3 cellular contexts compared by ENCODE assay signal in the genomic region with DNA sequence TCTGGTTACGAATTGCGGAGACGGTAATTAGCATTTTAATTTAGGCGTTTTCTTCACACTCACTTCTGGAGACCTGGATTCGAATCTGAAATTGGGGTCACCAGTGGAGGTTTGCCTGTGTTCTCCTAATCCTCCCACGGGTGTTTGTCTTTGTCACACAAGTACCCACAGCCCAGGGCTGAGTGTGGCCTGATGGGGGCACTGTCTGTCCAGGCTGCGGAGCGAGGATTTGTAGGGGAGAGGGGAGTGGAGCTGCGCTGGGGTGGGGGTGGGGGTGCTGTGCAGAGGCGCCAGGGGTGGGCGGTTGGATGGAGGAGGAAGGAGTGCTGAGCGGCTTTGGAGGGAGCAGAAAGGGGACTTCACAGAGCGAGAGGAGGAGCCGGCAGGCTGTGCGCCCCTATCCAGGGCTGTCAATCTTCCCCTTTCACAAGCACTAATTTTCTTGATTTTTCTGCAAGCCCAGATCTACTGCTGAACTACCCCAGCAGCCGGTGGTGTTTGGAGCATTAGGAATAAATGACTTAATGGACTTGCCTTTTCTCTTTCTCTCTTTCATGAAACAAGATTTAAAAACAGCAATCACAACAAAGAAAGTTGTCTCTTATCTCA.
A peak's percentile ranks its signal among the peaks of the same experiment; 100 is the strongest.
TF ChIP-seq lines count a peak whose summit lies in the region.

No MANE protein-coding gene starts in this region.

TF ChIP-seq in IMR-90, 13 proteins besides CTCF, POLR2A, EP300 and RAD21:
- no peak for TF ChIP-seq MAZ (IDR thresholded peaks at IDR 0.05; ENCODE audit: borderline replicate concordance, low read depth, low read length)
- no peak for TF ChIP-seq NFE2L2 (IDR thresholded peaks at IDR 0.05; ENCODE audit: low read depth, low read length)
- TF ChIP-seq SMC3 (IDR thresholded peaks at IDR 0.05; ENCODE audit: low read depth, low read length), result no peak
- no peak for TF ChIP-seq MXI1 (IDR thresholded peaks at IDR 0.05; ENCODE audit: borderline replicate concordance, low read depth, low read length)

TF ChIP-seq in K562, 482 proteins besides CTCF, POLR2A, EP300 and RAD21:
- TF ChIP-seq POLR3G (IDR thresholded peaks at IDR 0.05; ENCODE audit: extremely low read depth, insufficient read length, insufficient replicate concordance) (no peak), SAFB (IDR thresholded peaks at IDR 0.05; ENCODE audit: borderline replicate concordance, low read depth, low read length) (0 out of 2 replicates have a peak, but pooled peaks have one; percentile 23)
- TF ChIP-seq, protein P1, sequence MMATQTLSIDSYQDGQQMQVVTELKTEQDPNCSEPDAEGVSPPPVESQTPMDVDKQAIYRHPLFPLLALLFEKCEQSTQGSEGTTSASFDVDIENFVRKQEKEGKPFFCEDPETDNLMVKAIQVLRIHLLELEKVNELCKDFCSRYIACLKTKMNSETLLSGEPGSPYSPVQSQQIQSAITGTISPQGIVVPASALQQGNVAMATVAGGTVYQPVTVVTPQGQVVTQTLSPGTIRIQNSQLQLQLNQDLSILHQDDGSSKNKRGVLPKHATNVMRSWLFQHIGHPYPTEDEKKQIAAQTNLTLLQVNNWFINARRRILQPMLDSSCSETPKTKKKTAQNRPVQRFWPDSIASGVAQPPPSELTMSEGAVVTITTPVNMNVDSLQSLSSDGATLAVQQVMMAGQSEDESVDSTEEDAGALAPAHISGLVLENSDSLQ (IDR thresholded peaks at IDR 0.05), result peak; percentile 60

TF ChIP-seq in neural cell, 6 proteins besides CTCF, POLR2A, EP300 and RAD21:
- TF ChIP-seq REST (IDR thresholded peaks at IDR 0.05; ENCODE audit: borderline replicate concordance), result no peak
- TF ChIP-seq SMC3 (conservative IDR thresholded peaks at IDR 0.05; ENCODE audit: poor library complexity), result peak; percentile 51
TF ChIP-seq in neural cell: peak in this region for 1.
